In the genomic region with DNA sequence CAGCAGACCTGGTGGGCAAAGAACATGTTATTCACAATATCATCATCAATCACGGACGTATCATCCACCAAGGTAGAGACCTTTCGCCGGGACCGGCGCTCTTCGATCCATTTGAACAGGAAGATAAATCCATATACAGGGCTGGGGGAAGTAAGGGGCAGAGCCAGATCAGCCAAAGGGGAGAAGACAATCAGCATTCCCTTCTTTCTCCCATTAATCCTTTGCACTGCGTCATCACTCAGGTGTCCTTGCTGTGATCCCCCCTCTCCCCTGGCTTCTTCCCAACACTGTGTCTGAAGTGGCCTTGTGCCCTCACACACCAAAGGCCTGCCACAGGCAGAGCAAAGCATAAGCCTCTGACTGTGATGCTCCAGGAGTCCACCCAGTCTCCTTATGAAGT, we compare ENCODE assay signal across 10 cellular contexts. TPM values are rescaled to one million over a fixed set of nuclear protein-coding genes. Genes with fewer than 3 reads are reported as not detected.
A peak's percentile ranks its signal among the peaks of the same experiment; 100 is the strongest.
DNase-seq lines count a peak whose midpoint lies in the region; ATAC-seq and TF ChIP-seq lines count a peak whose summit lies in the region.
"Had no signal": no experiment of that assay in that cellular context is flagged by ENCODE, and none has a peak within 500 bp of the region (broad histone marks: within the 10 kb centered on the region; RNA-seq: fewer than 3 reads in every experiment).

No MANE protein-coding gene starts in this region.

- intact Hi-C loops in testis (cut with DNase I; ENCODE audit: low total_unique reads) = no loop called here

- CTCF ChIA-PET in WTC11 (lab: Charles Lee) = interaction anchor here (1.5 kb wide), 1 partner anchor 20 kb away, joined by 3 read pairs; no protein-coding TSS in a partner anchor

- H3K4me3 ChIP-seq in fibroblast of pulmonary artery (replicated peaks; ENCODE audit: low read depth, low read length) (peak overlapping the region; percentile 98), skeletal muscle tissue (ENCODE audit: low read length in 3 of 3) (peak overlapping the region; percentile 93 to 97 (median 93)), testis (no peak overlapping the region)

- H3K9ac ChIP-seq in skeletal muscle tissue (ENCODE audit: low read depth in 1 of 3, low read length in 3 of 3) = peak overlapping the region; percentile 97 to 98 (median 97)

- POLR2A ChIA-PET in WTC11 (lab: Charles Lee) = no interaction called here

- H3K36me3 Mint-ChIP-seq in HFFc6 (ENCODE audit: low read depth) (peaks cover 13% of the 10 kb centered on the region), WTC11 (peaks cover 35% of the 10 kb centered on the region)

- TF ChIP-seq CTCF in HFFc6 (IDR thresholded peaks at IDR 0.05) (no peak), WTC11 (IDR thresholded peaks at IDR 0.05) (no peak), fibroblast of pulmonary artery (IDR thresholded peaks at IDR 0.05; ENCODE audit: low read length, missing control alignments) (no peak), testis (IDR thresholded peaks at IDR 0.05) (no peak)

- DNase-seq in HFFc6 (no peak), WTC11 (ENCODE audit: low spot score) (no peak), fibroblast of pulmonary artery (ENCODE audit: low read depth) (no peak), testis (no peak), caudate nucleus (lab: John Stamatoyannopoulos, UW) (no peak), NCI-H446 treated with DMSO at 0.1 percent for 48 hours (lab: John Stamatoyannopoulos, UW) (no peak)
- DNase-seq: amygdala had no signal

- no peaks in the 10 kb centered on the region; the same call in none of the 2 replicates for H3K27me3 Mint-ChIP-seq in HFFc6 (ENCODE audit: insufficient read depth)
- H3K27me3 Mint-ChIP-seq in WTC11 (ENCODE audit: low read depth) = no peaks in the 10 kb centered on the region

- peaks cover 43 to 56% (median 53%) of the 10 kb centered on the region in 3 donors for H3K36me3 ChIP-seq in skeletal muscle tissue (ENCODE audit: control insufficient read depth in 3 of 3, insufficient read depth in 3 of 3, low read length in 3 of 3)
- no peaks in the 10 kb centered on the region for H3K36me3 ChIP-seq in testis (ENCODE audit: low read depth, missing control alignments)

- H3K4me1 Mint-ChIP-seq in HFFc6 (ENCODE audit: low read depth) (peaks cover 35% of the 10 kb centered on the region), WTC11 (peaks cover 12% of the 10 kb centered on the region)

- H3K27ac Mint-ChIP-seq in HFFc6 (peak overlapping the region; percentile 85), WTC11 (no peak overlapping the region; the same call in 1 of the 2 replicates)

- ATAC-seq in WTC11 = no peak
- ATAC-seq: Right ventricle myocardium inferior had no signal

- no peaks in the 10 kb centered on the region for H3K27me3 ChIP-seq in skeletal muscle tissue (ENCODE audit: control insufficient read depth in 3 of 3, insufficient read depth in 3 of 3, low read length in 3 of 3)
- no peaks in the 10 kb centered on the region for H3K27me3 ChIP-seq in testis

- H3K4me3 Mint-ChIP-seq in HFFc6 = peak overlapping the region; percentile 94
- H3K4me3 Mint-ChIP-seq in WTC11 = peak overlapping the region; percentile 71

- peak overlapping the region; percentile 97 for H3K27ac ChIP-seq in skeletal muscle tissue (ENCODE audit: low read depth, low read length)
- no peak overlapping the region for H3K27ac ChIP-seq in testis
- no peak overlapping the region for H3K27ac ChIP-seq in caudate nucleus (ENCODE audit: low read depth, low read length)

- no peak for TF ChIP-seq POLR2A in testis (IDR thresholded peaks at IDR 0.05)

- peaks cover 44 to 55% (median 47%) of the 10 kb centered on the region in 3 donors for H3K4me1 ChIP-seq in skeletal muscle tissue (ENCODE audit: control insufficient read depth in 3 of 3, insufficient read depth in 3 of 3, low read length in 3 of 3)
- peaks cover 29% of the 10 kb centered on the region for H3K4me1 ChIP-seq in testis

- WGBS in testis, 2 donors = 86 to 92% methylated on average over 8 of the region's 8 CpGs

- H3K9me3 ChIP-seq in skeletal muscle tissue (ENCODE audit: control insufficient read depth in 3 of 3, low read length in 3 of 3) (no peaks in the 10 kb centered on the region), testis (no peaks in the 10 kb centered on the region)

- no peaks in the 10 kb centered on the region for H3K9me3 Mint-ChIP-seq in HFFc6
- H3K9me3 Mint-ChIP-seq in WTC11 = no peaks in the 10 kb centered on the region

TF ChIP-seq in WTC11, 78 proteins besides CTCF, POLR2A, EP300 and RAD21 (continues in another document):
- TF ChIP-seq CREM (CRISPR knock-in tag; IDR thresholded peaks at IDR 0.05) (no peak), GTF2I (CRISPR knock-in tag; conservative IDR thresholded peaks at IDR 0.05) (no peak)
- TF ChIP-seq, protein P1, sequence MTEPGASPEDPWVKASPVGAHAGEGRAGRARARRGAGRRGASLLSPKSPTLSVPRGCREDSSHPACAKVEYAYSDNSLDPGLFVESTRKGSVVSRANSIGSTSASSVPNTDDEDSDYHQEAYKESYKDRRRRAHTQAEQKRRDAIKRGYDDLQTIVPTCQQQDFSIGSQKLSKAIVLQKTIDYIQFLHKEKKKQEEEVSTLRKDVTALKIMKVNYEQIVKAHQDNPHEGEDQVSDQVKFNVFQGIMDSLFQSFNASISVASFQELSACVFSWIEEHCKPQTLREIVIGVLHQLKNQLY (CRISPR knock-in tag; IDR thresholded peaks at IDR 0.05) = no peak
- TF ChIP-seq, protein P2, sequence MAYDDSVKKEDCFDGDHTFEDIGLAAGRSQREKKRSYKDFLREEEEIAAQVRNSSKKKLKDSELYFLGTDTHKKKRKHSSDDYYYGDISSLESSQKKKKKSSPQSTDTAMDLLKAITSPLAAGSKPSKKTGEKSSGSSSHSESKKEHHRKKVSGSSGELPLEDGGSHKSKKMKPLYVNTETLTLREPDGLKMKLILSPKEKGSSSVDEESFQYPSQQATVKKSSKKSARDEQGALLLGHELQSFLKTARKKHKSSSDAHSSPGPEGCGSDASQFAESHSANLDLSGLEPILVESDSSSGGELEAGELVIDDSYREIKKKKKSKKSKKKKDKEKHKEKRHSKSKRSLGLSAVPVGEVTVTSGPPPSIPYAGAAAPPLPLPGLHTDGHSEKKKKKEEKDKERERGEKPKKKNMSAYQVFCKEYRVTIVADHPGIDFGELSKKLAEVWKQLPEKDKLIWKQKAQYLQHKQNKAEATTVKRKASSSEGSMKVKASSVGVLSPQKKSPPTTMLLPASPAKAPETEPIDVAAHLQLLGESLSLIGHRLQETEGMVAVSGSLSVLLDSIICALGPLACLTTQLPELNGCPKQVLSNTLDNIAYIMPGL (CRISPR knock-in tag; IDR thresholded peaks at IDR 0.05) = no peak
- TF ChIP-seq, protein P3, sequence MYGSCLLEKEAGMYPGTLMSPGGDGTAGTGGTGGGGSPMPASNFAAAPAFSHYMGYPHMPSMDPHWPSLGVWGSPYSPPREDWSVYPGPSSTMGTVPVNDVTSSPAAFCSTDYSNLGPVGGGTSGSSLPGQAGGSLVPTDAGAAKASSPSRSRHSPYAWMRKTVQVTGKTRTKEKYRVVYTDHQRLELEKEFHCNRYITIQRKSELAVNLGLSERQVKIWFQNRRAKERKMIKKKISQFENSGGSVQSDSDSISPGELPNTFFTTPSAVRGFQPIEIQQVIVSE (CRISPR knock-in tag; IDR thresholded peaks at IDR 0.05; ENCODE audit: borderline replicate concordance) = no peak
- TF ChIP-seq, protein P4, sequence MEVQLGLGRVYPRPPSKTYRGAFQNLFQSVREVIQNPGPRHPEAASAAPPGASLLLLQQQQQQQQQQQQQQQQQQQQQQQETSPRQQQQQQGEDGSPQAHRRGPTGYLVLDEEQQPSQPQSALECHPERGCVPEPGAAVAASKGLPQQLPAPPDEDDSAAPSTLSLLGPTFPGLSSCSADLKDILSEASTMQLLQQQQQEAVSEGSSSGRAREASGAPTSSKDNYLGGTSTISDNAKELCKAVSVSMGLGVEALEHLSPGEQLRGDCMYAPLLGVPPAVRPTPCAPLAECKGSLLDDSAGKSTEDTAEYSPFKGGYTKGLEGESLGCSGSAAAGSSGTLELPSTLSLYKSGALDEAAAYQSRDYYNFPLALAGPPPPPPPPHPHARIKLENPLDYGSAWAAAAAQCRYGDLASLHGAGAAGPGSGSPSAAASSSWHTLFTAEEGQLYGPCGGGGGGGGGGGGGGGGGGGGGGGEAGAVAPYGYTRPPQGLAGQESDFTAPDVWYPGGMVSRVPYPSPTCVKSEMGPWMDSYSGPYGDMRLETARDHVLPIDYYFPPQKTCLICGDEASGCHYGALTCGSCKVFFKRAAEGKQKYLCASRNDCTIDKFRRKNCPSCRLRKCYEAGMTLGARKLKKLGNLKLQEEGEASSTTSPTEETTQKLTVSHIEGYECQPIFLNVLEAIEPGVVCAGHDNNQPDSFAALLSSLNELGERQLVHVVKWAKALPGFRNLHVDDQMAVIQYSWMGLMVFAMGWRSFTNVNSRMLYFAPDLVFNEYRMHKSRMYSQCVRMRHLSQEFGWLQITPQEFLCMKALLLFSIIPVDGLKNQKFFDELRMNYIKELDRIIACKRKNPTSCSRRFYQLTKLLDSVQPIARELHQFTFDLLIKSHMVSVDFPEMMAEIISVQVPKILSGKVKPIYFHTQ (CRISPR knock-in tag; IDR thresholded peaks at IDR 0.05) = no peak

RNA-seq across cellular contexts. Expression of a gene that starts 1.3 kb away (rescaled TPM):
- total RNA-seq in HFFc6 (2021; fragmentation: NEBNext Ultra II Directional; extraction: Animal tissue kit (Norgen Biotek cat#: 25700)) = 10 to 100 TPM; 58.5 to 72.8 (median 64.1) TPM
- total RNA-seq in WTC11 (2021) = 75.7 to 94.0 TPM (median 81.7 TPM) in 3 replicates
- total RNA-seq in skeletal muscle tissue = 60.0 TPM
- total RNA-seq in testis = 100 to 1,000 TPM; 167 to 201 TPM
- polyA plus RNA-seq in testis (ENCODE audit: insufficient read depth, low read depth, low replicate concordance) = 231 TPM

RNA-seq across cellular contexts. Expression of a gene that starts 2.0 kb away (rescaled TPM):
- total RNA-seq in HFFc6 (2021; fragmentation: NEBNext Ultra II Directional; extraction: Animal tissue kit (Norgen Biotek cat#: 25700)) = 1 to 10 TPM; 2.9 to 5.0 (median 4.2) TPM
- total RNA-seq in WTC11 (2021) (15.4 to 21.1 TPM (median 15.7 TPM) in 3 replicates), skeletal muscle tissue (5.2 TPM), testis (1,000 to 10,000 TPM in 1 of 2 donors, 100 to 1,000 TPM in 1; 772 to 1,782 TPM)
- 3,007 TPM for polyA plus RNA-seq in testis (ENCODE audit: insufficient read depth, low read depth, low replicate concordance)

RNA-seq across cellular contexts. Expression of a gene that starts 36.4 kb away (rescaled TPM):
- not detected for total RNA-seq in HFFc6 (2021; fragmentation: NEBNext Ultra II Directional; extraction: Animal tissue kit (Norgen Biotek cat#: 25700))
- total RNA-seq in WTC11 (2021) = 1.6 to 2.5 TPM (median 2.5 TPM) in 3 replicates
- total RNA-seq in skeletal muscle tissue = 4.7 TPM
- total RNA-seq in testis = 1 to 10 TPM; 1.7 to 2.1 TPM
- polyA plus RNA-seq in testis (ENCODE audit: insufficient read depth, low read depth, low replicate concordance) = 3.1 TPM
- total RNA-seq: LHCN-M2 had no signal

RNA-seq across cellular contexts. Expression of a gene that starts 45.4 kb away (rescaled TPM):
- total RNA-seq in HFFc6 (2021; fragmentation: NEBNext Ultra II Directional; extraction: Animal tissue kit (Norgen Biotek cat#: 25700)) = under 1 TPM in 4 of 6 experiments, not detected in 2; 0.35 to 0.55 (median 0.53) TPM
- 4.3 to 5.7 TPM (median 5.6 TPM) in 3 replicates for total RNA-seq in WTC11 (2021)
- 461 TPM for total RNA-seq in skeletal muscle tissue
- total RNA-seq in testis = 10 to 100 TPM; 11.3 to 23.2 TPM
- polyA plus RNA-seq in testis (ENCODE audit: insufficient read depth, low read depth, low replicate concordance) = 91.7 TPM

RNA-seq across cellular contexts. Expression of a gene that starts 46.9 kb away (rescaled TPM):
- 10 to 100 TPM; 46.4 to 62.5 (median 55.8) TPM for total RNA-seq in HFFc6 (2021; fragmentation: NEBNext Ultra II Directional; extraction: Animal tissue kit (Norgen Biotek cat#: 25700))
- 83.7 to 86.3 TPM (median 85.0 TPM) in 3 replicates for total RNA-seq in WTC11 (2021)
- total RNA-seq in skeletal muscle tissue = 43.3 TPM
- 100 to 1,000 TPM; 315 to 327 TPM for total RNA-seq in testis
- 166 TPM for polyA plus RNA-seq in testis (ENCODE audit: insufficient read depth, low read depth, low replicate concordance)

Comparison
In these comparisons a context has a peak if more than half of its experiments do, and no peak if none do; other contexts are left out.
1. H3K4me3 ChIP-seq: peak in fibroblast of pulmonary artery (single experiment) and skeletal muscle tissue (3 of 3); none in testis (0 of 2).
2. RNA of a gene that starts 2.0 kb away (total RNA-seq): 772 to 1,782 TPM in testis; 15.4 to 21.1 TPM in WTC11, 5.2 TPM in skeletal muscle tissue (single experiment) and 2.9 to 5.0 TPM in HFFc6; every median in the first group is over 10 times any median in the second.